In genomic region chr15:63237071-63237470, GRCh38 we compare ENCODE assay signal across 7 cellular contexts. TPM values are rescaled to one million over a fixed set of nuclear protein-coding genes. Genes with fewer than 3 reads are reported as not detected.
DNase-seq lines count a peak whose midpoint lies in the region; ATAC-seq and TF ChIP-seq lines count a peak whose summit lies in the region.
"Not testable (repeated sequence)": the region's sequence is repeated elsewhere in the genome, so short reads cannot be mapped to it uniquely, and the experiment has no call there.

No MANE protein-coding gene starts in this region.

- H3K4me1 Mint-ChIP-seq in CD4-positive, CD25-positive, alpha-beta regulatory T cell = peaks cover 28 to 82% (median 67%) of the 10 kb centered on the region in 4 donors
- peaks cover 43% of the 10 kb centered on the region for H3K4me1 Mint-ChIP-seq in T-helper 17 cell
- H3K4me1 Mint-ChIP-seq in activated naive CD8-positive, alpha-beta T cell (ENCODE audit: low read depth) = peaks cover 81% of the 10 kb centered on the region
- H3K4me1 Mint-ChIP-seq in dendritic cell treated with granulocyte-macrophage colony-stimulating factor and Interleukin-4, amounts not matched to agents 40 ng/mL and 50 ng/mL, for 4 days (ENCODE audit: low read depth) = peaks cover 44% of the 10 kb centered on the region
- H3K4me1 Mint-ChIP-seq in naive thymus-derived CD4-positive, alpha-beta T cell = peaks cover 36 to 90% (median 74%) of the 10 kb centered on the region in 7 donors

- POLR2A ChIA-PET in naive thymus-derived CD4-positive, alpha-beta T cell (lab: Charles Lee) = interaction anchor here (1.2 to 2.8 kb wide), 3 partner anchors 39 to 46 kb away, joined by 3 to 8 read pairs (median 3); no protein-coding TSS in a partner anchor

- intact Hi-C loops in dendritic cell treated with granulocyte-macrophage colony-stimulating factor and Interleukin-4, amounts not matched to agents 40 ng/mL and 50 ng/mL, for 4 days (cut with micrococcal nuclease) = loop anchor here (5.0 kb wide), 1 partner anchor 45 kb away; no protein-coding TSS in a partner anchor
- intact Hi-C loops in naive thymus-derived CD4-positive, alpha-beta T cell (cut with micrococcal nuclease); upper lobe of right lung (cut with DNase I): not testable (repeated sequence)

- H3K36me3 ChIP-seq in CD4-positive, CD25-positive, alpha-beta regulatory T cell (ENCODE audit: control insufficient read depth, insufficient read depth, low read length) = peaks cover 13% of the 10 kb centered on the region
- H3K36me3 ChIP-seq in naive thymus-derived CD4-positive, alpha-beta T cell (ENCODE audit: control insufficient read depth in 2 of 3, insufficient read depth in 3 of 3, low read length in 3 of 3); upper lobe of right lung: not testable (repeated sequence)

- not testable (repeated sequence) for H3K4me3 ChIP-seq in CD4-positive, CD25-positive, alpha-beta regulatory T cell (ENCODE audit: low read depth, low read length); naive thymus-derived CD4-positive, alpha-beta T cell (ENCODE audit: low read length); upper lobe of right lung

- H3K27ac ChIP-seq in CD4-positive, CD25-positive, alpha-beta regulatory T cell (ENCODE audit: insufficient read depth, low read length, poor library complexity, severe bottlenecking); naive thymus-derived CD4-positive, alpha-beta T cell (ENCODE audit: low read depth, low read length): not testable (repeated sequence)
- peak overlapping the region; percentile 15 for H3K27ac ChIP-seq in upper lobe of right lung

- H3K4me3 Mint-ChIP-seq in CD4-positive, CD25-positive, alpha-beta regulatory T cell = peak overlapping the region in 2 of 4 donors; percentile 2 to 29
- H3K4me3 Mint-ChIP-seq in T-helper 17 cell = peak overlapping the region; percentile 31
- H3K4me3 Mint-ChIP-seq in activated naive CD8-positive, alpha-beta T cell = peak overlapping the region; percentile 12
- not testable (repeated sequence) for H3K4me3 Mint-ChIP-seq in dendritic cell treated with granulocyte-macrophage colony-stimulating factor and Interleukin-4, amounts not matched to agents 40 ng/mL and 50 ng/mL, for 4 days
- peak overlapping the region in 4 of 10 donors; percentile 2 to 32 (median 7) for H3K4me3 Mint-ChIP-seq in naive thymus-derived CD4-positive, alpha-beta T cell

- peaks cover 35% of the 10 kb centered on the region for H3K4me1 ChIP-seq in CD4-positive, CD25-positive, alpha-beta regulatory T cell (ENCODE audit: control insufficient read depth, insufficient read depth, low read length, poor library complexity, severe bottlenecking)
- H3K4me1 ChIP-seq in naive thymus-derived CD4-positive, alpha-beta T cell (ENCODE audit: control insufficient read depth in 2 of 2, insufficient read depth in 2 of 2, low read length in 2 of 2) = peaks cover 23 to 45% of the 10 kb centered on the region in 2 donors
- H3K4me1 ChIP-seq in upper lobe of right lung = peaks cover 62% of the 10 kb centered on the region

- CTCF ChIA-PET in naive thymus-derived CD4-positive, alpha-beta T cell (lab: Charles Lee) = interaction anchor here (1.0 kb wide), 1 partner anchor 45 kb away, joined by 4 read pairs; no protein-coding TSS in a partner anchor

- not testable (repeated sequence) for H3K9me3 Mint-ChIP-seq in CD4-positive, CD25-positive, alpha-beta regulatory T cell; activated naive CD8-positive, alpha-beta T cell (ENCODE audit: low read depth); dendritic cell treated with granulocyte-macrophage colony-stimulating factor and Interleukin-4, amounts not matched to agents 40 ng/mL and 50 ng/mL, for 4 days; naive thymus-derived CD4-positive, alpha-beta T cell

- not testable (repeated sequence) for H3K27me3 Mint-ChIP-seq in CD4-positive, CD25-positive, alpha-beta regulatory T cell; T-helper 17 cell; activated naive CD8-positive, alpha-beta T cell; dendritic cell treated with granulocyte-macrophage colony-stimulating factor and Interleukin-4, amounts not matched to agents 40 ng/mL and 50 ng/mL, for 4 days; naive thymus-derived CD4-positive, alpha-beta T cell

- not testable (repeated sequence) for ATAC-seq in CD4-positive, CD25-positive, alpha-beta regulatory T cell (ENCODE audit: low read depth in 2 of 2); T-helper 17 cell; naive thymus-derived CD4-positive, alpha-beta T cell
- ATAC-seq in upper lobe of right lung = peak; percentile 34

- DNase-seq in CD4-positive, CD25-positive, alpha-beta regulatory T cell; T-helper 17 cell; naive thymus-derived CD4-positive, alpha-beta T cell; upper lobe of right lung: not testable (repeated sequence)
- DNase-seq in NCI-H526 treated with DMSO at 0.1 percent for 48 hours (lab: John Stamatoyannopoulos, UW) = peak; percentile 87

- H3K27me3 ChIP-seq in CD4-positive, CD25-positive, alpha-beta regulatory T cell (ENCODE audit: control insufficient read depth, insufficient read depth, low read length); naive thymus-derived CD4-positive, alpha-beta T cell (ENCODE audit: control insufficient read depth in 2 of 2, insufficient read depth in 2 of 2, low read length in 2 of 2); upper lobe of right lung: not testable (repeated sequence)

- H3K27ac Mint-ChIP-seq in CD4-positive, CD25-positive, alpha-beta regulatory T cell = peak overlapping the region in 2 of 3 donors; percentile 31 to 53
- H3K27ac Mint-ChIP-seq in T-helper 17 cell = peak overlapping the region; percentile 1
- peak overlapping the region; percentile 43 for H3K27ac Mint-ChIP-seq in activated naive CD8-positive, alpha-beta T cell
- H3K27ac Mint-ChIP-seq in dendritic cell treated with granulocyte-macrophage colony-stimulating factor and Interleukin-4, amounts not matched to agents 40 ng/mL and 50 ng/mL, for 4 days = peak overlapping the region; percentile 39
- H3K27ac Mint-ChIP-seq in naive thymus-derived CD4-positive, alpha-beta T cell = peak overlapping the region in 5 of 9 donors; percentile 5 to 40 (median 20)

- H3K9me3 ChIP-seq in CD4-positive, CD25-positive, alpha-beta regulatory T cell (ENCODE audit: control insufficient read depth in 2 of 2, low read length in 2 of 2); T-helper 17 cell (ENCODE audit: control insufficient read depth, low read length, poor library complexity, severe bottlenecking); naive thymus-derived CD4-positive, alpha-beta T cell (ENCODE audit: control insufficient read depth in 2 of 3, low read length in 3 of 3); upper lobe of right lung: not testable (repeated sequence)

- H3K36me3 Mint-ChIP-seq in CD4-positive, CD25-positive, alpha-beta regulatory T cell = peaks cover 19% of the 10 kb centered on the region
- not testable (repeated sequence) for H3K36me3 Mint-ChIP-seq in T-helper 17 cell (ENCODE audit: low read depth); dendritic cell treated with granulocyte-macrophage colony-stimulating factor and Interleukin-4, amounts not matched to agents 40 ng/mL and 50 ng/mL, for 4 days (ENCODE audit: low read depth)
- peaks cover 24% of the 10 kb centered on the region for H3K36me3 Mint-ChIP-seq in activated naive CD8-positive, alpha-beta T cell
- H3K36me3 Mint-ChIP-seq in naive thymus-derived CD4-positive, alpha-beta T cell = peaks cover 6 to 32% (median 6%) of the 10 kb centered on the region in 5 donors

- not testable (repeated sequence) for TF ChIP-seq CTCF in upper lobe of right lung (IDR thresholded peaks at IDR 0.05)

RNA-seq across cellular contexts. Expression of gene APH1B, which starts 40.3 kb away (rescaled TPM):
- total RNA-seq in CD4-positive, CD25-positive, alpha-beta regulatory T cell = 19.0 TPM
- 10 to 100 TPM in 2 of 4 donors, 1 to 10 TPM in 2; 9.1 to 16.2 (median 11.6) TPM for polyA plus RNA-seq in CD4-positive, CD25-positive, alpha-beta regulatory T cell
- total RNA-seq in T-helper 17 cell (10 to 100 TPM; 11.8 to 17.6 TPM), upper lobe of right lung (20.0 TPM)
- 10 to 100 TPM in 4 of 5 experiments, 1 to 10 TPM in 1; 9.9 to 29.9 (median 17.6) TPM for total RNA-seq in naive thymus-derived CD4-positive, alpha-beta T cell
- 10 to 100 TPM; 10.9 to 11.4 TPM for polyA plus RNA-seq in naive thymus-derived CD4-positive, alpha-beta T cell

RNA-seq across cellular contexts. Expression of gene RAB8B, which starts 47.7 kb away (rescaled TPM):
- total RNA-seq in CD4-positive, CD25-positive, alpha-beta regulatory T cell = 114 TPM
- polyA plus RNA-seq in CD4-positive, CD25-positive, alpha-beta regulatory T cell = 10 to 100 TPM; 67.4 to 82.4 (median 74.4) TPM
- 100 to 1,000 TPM in 1 of 2 donors, 10 to 100 TPM in 1; 78.1 to 108 TPM for total RNA-seq in T-helper 17 cell
- total RNA-seq in naive thymus-derived CD4-positive, alpha-beta T cell = 100 to 1,000 TPM in 1 of 5 experiments, 10 to 100 TPM in 4; 37.2 to 100 (median 71.3) TPM
- polyA plus RNA-seq in naive thymus-derived CD4-positive, alpha-beta T cell = 10 to 100 TPM; 30.4 to 32.0 TPM
- total RNA-seq in upper lobe of right lung = 54.5 TPM
